In genomic region chr2:174158003-174158402, GRCh38 we compare ENCODE assay signal across 8 cellular contexts.
DNase-seq lines count a peak whose midpoint lies in the region; ATAC-seq and TF ChIP-seq lines count a peak whose summit lies in the region.

No MANE protein-coding gene starts in this region.

- H3K9me3 ChIP-seq in WERI-Rb-1 (ENCODE audit: severe bottlenecking) (no peaks in the 10 kb centered on the region), spleen (no peaks in the 10 kb centered on the region)

- in situ Hi-C loops in KBM-7 (cut with MboI; ENCODE audit: low pct_unique_long_range_greater_than_20kb, low sequenced_read_pairs), result no loop called here

- DNase-seq in stimulated activated CD4-positive, alpha-beta T cell treated with anti-CD3 and anti-CD28 coated beads, Interleukin-12 subunit alpha, Interleukin-12 subunit beta, amount 100 ng/mL, for 4 hours, result peak; percentile 12
- DNase-seq in stimulated activated CD4-positive, alpha-beta T cell treated with anti-CD3 and anti-CD28 coated beads, Interleukin-2, amount 100 ng/mL, for 48 hours, result no peak
- DNase-seq in KBM-7 (peak; percentile 60), WERI-Rb-1 (peak; percentile 73), glomerular endothelial cell (ENCODE audit: extremely low read depth, low read depth, low spot score) (peak; percentile 33), spleen (no peak)
- no peak for DNase-seq in central memory CD4-positive, alpha-beta T cell

- no peak for ATAC-seq in HG03159 (IDR thresholded peaks at IDR 0.05; ENCODE audit: unreplicated experiment)

- no peak overlapping the region for H3K4me3 ChIP-seq in WERI-Rb-1 (ENCODE audit: low read depth, low read length)
- H3K4me3 ChIP-seq in spleen, result no peak overlapping the region

- peaks cover 0 to 4% (median 0%) of the 10 kb centered on the region in 6 donors for H3K4me1 ChIP-seq in spleen

- TF ChIP-seq CTCF in WERI-Rb-1 (IDR thresholded peaks at IDR 0.05; ENCODE audit: low read depth, low read length), result peak; percentile 70
- TF ChIP-seq CTCF in spleen (IDR thresholded peaks at IDR 0.05 in 8 of 11, conservative IDR thresholded peaks at IDR 0.05 in 3 of 11), result peak in 7 of 11 experiments; percentile 9 to 40 (median 28)

- intact Hi-C loops in spleen (cut with DNase I; ENCODE audit: low total_unique reads), result no loop called here

- H3K27me3 ChIP-seq in WERI-Rb-1 (ENCODE audit: insufficient read depth, low read depth, severe bottlenecking), result no peaks in the 10 kb centered on the region
- H3K27me3 ChIP-seq in spleen (replicated peaks in 1 of 7), result no peaks in the 10 kb centered on the region

- no peak for TF ChIP-seq POLR2A in spleen (IDR thresholded peaks at IDR 0.05)

- H3K27ac ChIP-seq in WERI-Rb-1 (no peak overlapping the region), spleen (no peak overlapping the region)

- H3K36me3 ChIP-seq in WERI-Rb-1 (no peaks in the 10 kb centered on the region; the same call in 1 of the 2 replicates), spleen (peaks cover 0 to 10% (median 0%) of the 10 kb centered on the region in 6 donors)

- WGBS in spleen, 5 donors, result 73 to 80% (median 78%) methylated on average over 3 of the region's 3 CpGs

Comparison
In these comparisons a context has a peak if more than half of its experiments do, and no peak if none do; other contexts are left out.
1. DNase-seq: peak in stimulated activated CD4-positive, alpha-beta T cell treated with anti-CD3 and anti-CD28 coated beads, Interleukin-12 subunit alpha, Interleukin-12 subunit beta, amount 100 ng/mL, for 4 hours (single experiment), KBM-7 (single experiment), WERI-Rb-1 (single experiment) and glomerular endothelial cell (single experiment); none in stimulated activated CD4-positive, alpha-beta T cell treated with anti-CD3 and anti-CD28 coated beads, Interleukin-2, amount 100 ng/mL, for 48 hours (0 of 2), spleen (single experiment) and central memory CD4-positive, alpha-beta T cell (single experiment).